ENCODE assay signal across 13 cellular contexts in the genomic region with DNA sequence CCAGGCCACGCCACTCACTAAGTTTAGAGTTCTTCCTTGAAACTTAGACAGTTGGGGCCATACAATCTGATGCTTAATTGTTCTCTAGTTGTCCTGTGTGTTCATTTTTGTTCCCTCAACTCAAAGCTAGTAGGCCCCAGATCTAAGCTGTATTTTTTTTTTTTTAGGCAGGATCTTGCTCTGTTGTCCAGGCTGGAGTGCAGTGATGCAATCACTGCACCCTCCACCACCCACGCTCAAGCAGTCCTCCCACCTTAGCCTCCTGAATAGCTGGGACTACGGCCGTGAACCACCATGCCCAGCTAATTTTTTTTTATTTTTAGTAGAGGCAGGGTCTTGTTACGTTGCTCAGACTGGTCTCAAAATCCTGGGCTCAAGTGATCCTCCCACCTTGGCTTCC. TPM values are rescaled to one million over a fixed set of nuclear protein-coding genes. Genes with fewer than 3 reads are reported as not detected.
DNase-seq lines count a peak whose midpoint lies in the region; ATAC-seq, FAIRE-seq and TF ChIP-seq lines count a peak whose summit lies in the region.
"Had no signal": no experiment of that assay in that cellular context is flagged by ENCODE, and none has a peak within 500 bp of the region (broad histone marks: within the 10 kb centered on the region; RNA-seq: fewer than 3 reads in every experiment).

No MANE protein-coding gene starts in this region.

- FAIRE-seq in A549 (lab: Jason Lieb, UNC): no peak
- no peak for FAIRE-seq in RCC 7860 (lab: Jason Lieb, UNC)
- FAIRE-seq: GM12891 had no signal

- 41% methylated on average over 5 of the region's 5 CpGs for WGBS in A549 (ENCODE audit: missing lambda C conversion rate)

- H3K9me3 Mint-ChIP-seq in nephron progenitor cell: no peaks in the 10 kb centered on the region

- peak overlapping the region; percentile 26 for H3K4me3 ChIP-seq in A549
- H3K4me3 ChIP-seq in HEK293 (ENCODE audit: low read depth, low read length): no peak overlapping the region
- H3K4me3 ChIP-seq in coronary artery: peak overlapping the region; percentile 86

- H3K4me2 ChIP-seq in A549: peak overlapping the region; percentile 92

- H3K27me3 Mint-ChIP-seq in nephron progenitor cell (ENCODE audit: low read depth, poor library complexity): no peaks in the 10 kb centered on the region

- no peak for TF ChIP-seq EP300 in A549 (IDR thresholded peaks at IDR 0.05)

- no peak for TF ChIP-seq RAD21 in A549 (conservative IDR thresholded peaks at IDR 0.05 in 1 of 2, IDR thresholded peaks at IDR 0.05 in 1 of 2)

- peak overlapping the region; percentile 36 for H3K27ac Mint-ChIP-seq in nephron progenitor cell

- no peak for TF ChIP-seq POLR2A in A549 (IDR thresholded peaks at IDR 0.05; ENCODE audit: low read length)

- ATAC-seq in A549 (no peak), HG03469 (IDR thresholded peaks at IDR 0.05; ENCODE audit: unreplicated experiment) (no peak)

- peaks cover 46% of the 10 kb centered on the region for H3K36me3 Mint-ChIP-seq in nephron progenitor cell (ENCODE audit: low read depth)

- peaks cover 25 to 64% of the 10 kb centered on the region in 2 experiments for H3K36me3 ChIP-seq in HEK293 (ENCODE audit: control insufficient read depth in 2 of 2, insufficient read depth in 1 of 2, low read length in 2 of 2)

- TF ChIP-seq CTCF in A549 (IDR thresholded peaks at IDR 0.05) (no peak), HEK293 (tag by site-specific recombination; IDR thresholded peaks at IDR 0.05) (no peak), coronary artery (IDR thresholded peaks at IDR 0.05) (no peak), nephron progenitor cell (IDR thresholded peaks at IDR 0.05) (no peak)

- H3K4me1 ChIP-seq in A549 (peaks cover 93% of the 10 kb centered on the region), HEK293 (ENCODE audit: control insufficient read depth, insufficient read depth, low read length) (peaks cover 23% of the 10 kb centered on the region)

- H3K4me3 Mint-ChIP-seq in nephron progenitor cell: peak overlapping the region; percentile 55

- DNase-seq in A549 (ENCODE audit: low read depth in 1 of 2, low spot score in 1 of 2): no peak
- no peak for DNase-seq in coronary artery (ENCODE audit: low spot score)
- DNase-seq in nephron progenitor cell: no peak
- DNase-seq in stimulated activated CD8-positive, alpha-beta memory T cell treated with anti-CD3 and anti-CD28 coated beads, Interleukin-4, amount 100 ng/mL, for 48 hours: no peak
- no peak for DNase-seq in RCC 7860 (ENCODE audit: low spot score)
- DNase-seq in cerebellum (ENCODE audit: low spot score): no peak
- DNase-seq: Calu3 had no signal

- CTCF ChIA-PET in A549 (lab: Yijun Ruan, JAX) (interaction anchor here (0.6 to 29.7 kb wide), 15 partner anchors 7 to 204 kb away, joined by 3 to 705 read pairs (median 12); partner anchors contain the start of genes LTBR, SCNN1A and VAMP1), HEK293 (lab: Yijun Ruan, JAX) (interaction anchor here (0.7 to 3.0 kb wide), 5 partner anchors 8 to 131 kb away, joined by 4 to 28 read pairs (median 23); no protein-coding TSS in a partner anchor)

- POLR2A ChIA-PET in A549 (lab: Yijun Ruan, JAX): interaction anchor here (0.8 to 10.1 kb wide), 5 partner anchors 11 to 50 kb away, joined by 3 to 141 read pairs (median 67); partner anchors contain the start of genes LTBR and SCNN1A
- POLR2A ChIA-PET in HEK293 (lab: Yijun Ruan, JAX): interaction anchor here (1.1 to 4.6 kb wide), 6 partner anchors 9 to 201 kb away, joined by 3 to 37 read pairs (median 10); partner anchors contain the start of gene GAPDH

- no peaks in the 10 kb centered on the region for H3K9me3 ChIP-seq in A549
- no peaks in the 10 kb centered on the region for H3K9me3 ChIP-seq in HEK293 (ENCODE audit: control insufficient read depth, insufficient read depth, low read depth, low read length)

- H3K27ac ChIP-seq in A549 (peak overlapping the region; percentile 95 to 98), HEK293 (ENCODE audit: extremely low read depth, low read depth, low read length) (no peak overlapping the region), coronary artery (peak overlapping the region; percentile 94 to 98)

- H3K4me1 Mint-ChIP-seq in nephron progenitor cell: peaks cover 4% of the 10 kb centered on the region

TF ChIP-seq in A549, 52 proteins besides CTCF, POLR2A, EP300 and RAD21 (continues in another document):
- TF ChIP-seq CEBPB (IDR thresholded peaks at IDR 0.05) (peak; percentile 24 to 80; a peak in 2 of 4 replicates), GATA3 (IDR thresholded peaks at IDR 0.05; ENCODE audit: borderline replicate concordance) (no peak), ZC3H11A (IDR thresholded peaks at IDR 0.05) (no peak)

TF ChIP-seq in HEK293, 187 proteins besides CTCF, POLR2A, EP300 and RAD21 (continues in another document):
- no peak for TF ChIP-seq ZNF350 (tag by site-specific recombination; IDR thresholded peaks at IDR 0.05)
- TF ChIP-seq, protein P1, sequence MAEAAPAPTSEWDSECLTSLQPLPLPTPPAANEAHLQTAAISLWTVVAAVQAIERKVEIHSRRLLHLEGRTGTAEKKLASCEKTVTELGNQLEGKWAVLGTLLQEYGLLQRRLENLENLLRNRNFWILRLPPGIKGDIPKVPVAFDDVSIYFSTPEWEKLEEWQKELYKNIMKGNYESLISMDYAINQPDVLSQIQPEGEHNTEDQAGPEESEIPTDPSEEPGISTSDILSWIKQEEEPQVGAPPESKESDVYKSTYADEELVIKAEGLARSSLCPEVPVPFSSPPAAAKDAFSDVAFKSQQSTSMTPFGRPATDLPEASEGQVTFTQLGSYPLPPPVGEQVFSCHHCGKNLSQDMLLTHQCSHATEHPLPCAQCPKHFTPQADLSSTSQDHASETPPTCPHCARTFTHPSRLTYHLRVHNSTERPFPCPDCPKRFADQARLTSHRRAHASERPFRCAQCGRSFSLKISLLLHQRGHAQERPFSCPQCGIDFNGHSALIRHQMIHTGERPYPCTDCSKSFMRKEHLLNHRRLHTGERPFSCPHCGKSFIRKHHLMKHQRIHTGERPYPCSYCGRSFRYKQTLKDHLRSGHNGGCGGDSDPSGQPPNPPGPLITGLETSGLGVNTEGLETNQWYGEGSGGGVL (tag by site-specific recombination; IDR thresholded peaks at IDR 0.05): no peak
- no peak for TF ChIP-seq ZNF518A (tag by site-specific recombination; conservative IDR thresholded peaks at IDR 0.05; ENCODE audit: low read depth)

RNA-seq across cellular contexts. Expression of gene TNFRSF1A, which starts 7.5 kb away (rescaled TPM):
- polyA plus RNA-seq in A549 (2011; rRNA removed) (460 and 621 TPM in 2 replicates), A549 (2017; fragmentation: RNase III; extraction: RNeasy Plus Mini Kit Qiagen cat#74134 plus additional on column Dnase treatment) (324 to 416 TPM (median 367 TPM) in 3 replicates)
- 275 and 344 TPM in 2 replicates for polyA plus RNA-seq in A549 (2012; cell fraction: cytosol; rRNA removed)
- 409 and 455 TPM in 2 replicates for polyA plus RNA-seq in A549 (2012; cell fraction: nucleus; rRNA removed)
- 307 and 325 TPM in 2 replicates for polyA minus RNA-seq in A549 (2011; rRNA and poly(A)+ RNA removed)
- 11.1 TPM for total RNA-seq in cerebellum

RNA-seq across cellular contexts. Expression of gene PLEKHG6, which starts 23.9 kb away (rescaled TPM):
- polyA plus RNA-seq in A549 (2011; rRNA removed): 0.25 and 0.31 TPM in 2 replicates
- 0.26 and 0.70 TPM in 2 replicates for polyA plus RNA-seq in A549 (2012; cell fraction: cytosol; rRNA removed)
- polyA plus RNA-seq in A549 (2012; cell fraction: nucleus; rRNA removed): 0.26 and 0.33 TPM in 2 replicates
- polyA plus RNA-seq in A549 (2017; fragmentation: RNase III; extraction: RNeasy Plus Mini Kit Qiagen cat#74134 plus additional on column Dnase treatment): 0.15 to 0.29 TPM (median 0.16 TPM) in 3 replicates
- polyA minus RNA-seq in A549 (2011; rRNA and poly(A)+ RNA removed): 0.41 and 0.88 TPM in 2 replicates
- 0.64 TPM for total RNA-seq in cerebellum
- total RNA-seq: LHCN-M2; T-helper 1 cell treated with Interleukin-12 subunit alpha and Interleukin-12 subunit beta and Interleukin-4 antibody, amounts not matched to agents 30 ng/mL and 1 ng/mL, for 36 hours; temporal lobe had no signal

RNA-seq across cellular contexts. Expression of gene SCNN1A, which starts 41.0 kb away (rescaled TPM):
- polyA plus RNA-seq in A549 (2011; rRNA removed): 7.0 and 7.6 TPM in 2 replicates
- polyA plus RNA-seq in A549 (2012; cell fraction: cytosol; rRNA removed): 4.2 and 6.8 TPM in 2 replicates
- 14.1 and 14.4 TPM in 2 replicates for polyA plus RNA-seq in A549 (2012; cell fraction: nucleus; rRNA removed)
- polyA plus RNA-seq in A549 (2017; fragmentation: RNase III; extraction: RNeasy Plus Mini Kit Qiagen cat#74134 plus additional on column Dnase treatment): 4.3 to 6.0 TPM (median 5.7 TPM) in 3 replicates
- polyA minus RNA-seq in A549 (2011; rRNA and poly(A)+ RNA removed): 6.4 and 12.4 TPM in 2 replicates
- total RNA-seq in cerebellum: not detected
- total RNA-seq: T-helper 1 cell treated with Interleukin-12 subunit alpha and Interleukin-12 subunit beta and Interleukin-4 antibody, amounts not matched to agents 30 ng/mL and 1 ng/mL, for 36 hours; temporal lobe had no signal

RNA-seq across cellular contexts. Expression of gene LTBR, which starts 49.6 kb away (rescaled TPM):
- polyA plus RNA-seq in A549 (2011; rRNA removed): 57.3 and 63.9 TPM in 2 replicates
- polyA plus RNA-seq in A549 (2012; cell fraction: cytosol; rRNA removed): 72.7 and 103 TPM in 2 replicates
- 137 and 148 TPM in 2 replicates for polyA plus RNA-seq in A549 (2012; cell fraction: nucleus; rRNA removed)
- 90.4 to 110 TPM (median 109 TPM) in 3 replicates for polyA plus RNA-seq in A549 (2017; fragmentation: RNase III; extraction: RNeasy Plus Mini Kit Qiagen cat#74134 plus additional on column Dnase treatment)
- polyA minus RNA-seq in A549 (2011; rRNA and poly(A)+ RNA removed): 47.1 and 54.7 TPM in 2 replicates
- 3.1 TPM for total RNA-seq in cerebellum
